ENCODE assay signal across 8 cellular contexts in genomic region chr9:19999491-20000057, GRCh38.
A peak's percentile ranks its signal among the peaks of the same experiment; 100 is the strongest.
DNase-seq lines count a peak whose midpoint lies in the region; ATAC-seq lines count a peak whose summit lies in the region.

No MANE protein-coding gene starts in this region.

- peak overlapping the region; percentile 40 for H3K4me3 Mint-ChIP-seq in activated CD8-positive, alpha-beta T cell treated with anti-CD3 and anti-CD28 coated beads, Interleukin-2, amount 10 ng/mL, durations not matched to agents 7 days and 5 days

- peaks cover 20% of the 10 kb centered on the region for H3K9me3 Mint-ChIP-seq in activated CD8-positive, alpha-beta T cell treated with anti-CD3 and anti-CD28 coated beads, Interleukin-2, amount 10 ng/mL, durations not matched to agents 7 days and 5 days (ENCODE audit: insufficient read depth)

- peaks cover 53% of the 10 kb centered on the region for H3K4me1 Mint-ChIP-seq in activated CD8-positive, alpha-beta T cell treated with anti-CD3 and anti-CD28 coated beads, Interleukin-2, amount 10 ng/mL, durations not matched to agents 7 days and 5 days (ENCODE audit: low read depth)

- ATAC-seq in HG03159 (IDR thresholded peaks at IDR 0.05; ENCODE audit: unreplicated experiment), result peak; percentile 87
- ATAC-seq in activated CD8-positive, alpha-beta T cell treated with anti-CD3 and anti-CD28 coated beads, Interleukin-2, amount 10 ng/mL, durations not matched to agents 7 days and 5 days, result peak; percentile 88

- POLR2A ChIA-PET in activated CD8-positive, alpha-beta T cell treated with anti-CD3 and anti-CD28 coated beads, Interleukin-2, amount 10 ng/mL, durations not matched to agents 7 days and 5 days (lab: Charles Lee), result interaction anchor here (1.6 to 2.0 kb wide), 2 partner anchors 210 to 244 kb away, joined by 5 to 7 read pairs; no protein-coding TSS in a partner anchor

- no peaks in the 10 kb centered on the region for H3K27me3 Mint-ChIP-seq in activated CD8-positive, alpha-beta T cell treated with anti-CD3 and anti-CD28 coated beads, Interleukin-2, amount 10 ng/mL, durations not matched to agents 7 days and 5 days (ENCODE audit: low read depth)

- H3K27ac Mint-ChIP-seq in activated CD8-positive, alpha-beta T cell treated with anti-CD3 and anti-CD28 coated beads, Interleukin-2, amount 10 ng/mL, durations not matched to agents 7 days and 5 days, result peak overlapping the region; percentile 95

- H3K36me3 Mint-ChIP-seq in activated CD8-positive, alpha-beta T cell treated with anti-CD3 and anti-CD28 coated beads, Interleukin-2, amount 10 ng/mL, durations not matched to agents 7 days and 5 days (ENCODE audit: low read depth), result peaks cover 38% of the 10 kb centered on the region

- CTCF ChIA-PET in activated CD8-positive, alpha-beta T cell treated with anti-CD3 and anti-CD28 coated beads, Interleukin-2, amount 10 ng/mL, durations not matched to agents 7 days and 5 days (lab: Charles Lee), result interaction anchor here (0.9 to 2.2 kb wide), 10 partner anchors 16 to 942 kb away, joined by 3 to 12 read pairs (median 4); partner anchors contain the start of gene MLLT3

- DNase-seq in AG08396 (ENCODE audit: low spot score) (peak; percentile 50), GM19240 (ENCODE audit: insufficient read length, low spot score) (peak; percentile 14), lung microvascular endothelial cell (ENCODE audit: low read depth in 2 of 2) (peak; percentile 47 to 94), iPS-NIHi7 (ENCODE audit: extremely low spot score) (no peak), NCI-H128 (lab: John Stamatoyannopoulos, UW; ENCODE audit: unreplicated experiment) (no peak), NCI-H774 (lab: John Stamatoyannopoulos, UW) (no peak)
- peak; percentile 76 for DNase-seq in activated CD8-positive, alpha-beta T cell treated with anti-CD3 and anti-CD28 coated beads, Interleukin-2, amount 10 ng/mL, durations not matched to agents 7 days and 5 days

Comparison
In these comparisons a context has a peak if more than half of its experiments do, and no peak if none do; other contexts are left out.
1. DNase-seq: peak in AG08396 (single experiment), GM19240 (single experiment), activated CD8-positive, alpha-beta T cell treated with anti-CD3 and anti-CD28 coated beads, Interleukin-2, amount 10 ng/mL, durations not matched to agents 7 days and 5 days (single experiment) and lung microvascular endothelial cell (2 of 2); none in iPS-NIHi7 (single experiment), NCI-H128 (single experiment) and NCI-H774 (single experiment).